Comparison of ENCODE assay signal across 1 cellular context in genomic region chr12:112906712-112907414, GRCh38.
A peak's percentile ranks its signal among the peaks of the same experiment; 100 is the strongest.
TF ChIP-seq lines count a peak whose summit lies in the region.

Gene OAS1 (plus strand): TSS chr12:112906962. CDS start chr12:112907040, 78 bp downstream.

TF ChIP-seq in GM12878, 131 proteins besides CTCF, POLR2A, EP300 and RAD21 (continued from another document):
- TF ChIP-seq REST (IDR thresholded peaks at IDR 0.05; ENCODE audit: low read depth, low read length): peak; percentile 71
- no peak for TF ChIP-seq ZNF384 (IDR thresholded peaks at IDR 0.05; ENCODE audit: borderline replicate concordance, low read depth, low read length)
- TF ChIP-seq SMC3 (IDR thresholded peaks at IDR 0.05; ENCODE audit: borderline replicate concordance, low read length): 0 out of 2 replicates have a peak, but pooled peaks have one; percentile 1
- peak; percentile 42 for TF ChIP-seq RELA (IDR thresholded peaks at IDR 0.05; ENCODE audit: borderline replicate concordance, partially characterized antibody)
- no peak for TF ChIP-seq IRF3 (IDR thresholded peaks at IDR 0.05)
- peak; percentile 73; the same call in 1 of the 2 replicates for TF ChIP-seq IKZF1 (conservative IDR thresholded peaks at IDR 0.05)
